20 cellular contexts compared by ENCODE assay signal in genomic region chr4:184794470-184794869, GRCh38.
"Had no signal": no experiment of that assay in that cellular context is flagged by ENCODE, and none has a peak within 500 bp of the region (broad histone marks: within the 10 kb centered on the region; RNA-seq: fewer than 3 reads in every experiment).

No MANE protein-coding gene starts in this region.

- H3K9me3 Mint-ChIP-seq: stimulated activated naive CD8-positive, alpha-beta T cell treated with anti-CD3 and anti-CD28 coated beads, Interleukin-15, Interleukin-2, amounts not matched to agents 100 ng/mL and 50 ng/mL, for 24 hours; T-cell had no signal

- H3K27me3 ChIP-seq: adrenal gland, cardiac muscle cell, heart right ventricle, sigmoid colon, suprapubic skin, transverse colon had no signal

- H3K9me3 ChIP-seq: adrenal gland, heart right ventricle, lower lobe of right lung, mucosa of descending colon, sigmoid colon, suprapubic skin, transverse colon had no signal

- H3K4me2 ChIP-seq: smooth muscle cell had no signal

- H3K4me3 Mint-ChIP-seq: activated naive CD8-positive, alpha-beta T cell; stimulated activated naive CD8-positive, alpha-beta T cell treated with anti-CD3 and anti-CD28 coated beads, Interleukin-15, Interleukin-2, amounts not matched to agents 100 ng/mL and 50 ng/mL, for 24 hours; T-cell had no signal

- H3K36me3 ChIP-seq: cardiac muscle cell, transverse colon had no signal

- DNase-seq: activated CD4-positive, alpha-beta T cell treated with anti-CD3 and anti-CD28 coated beads for 1 hour; activated CD4-positive, alpha-beta T cell treated with anti-CD3 and anti-CD28 coated beads, Interleukin-2, amount 50 U/mL, for 1 hour; activated T-cell treated with anti-CD3 and anti-CD28 coated beads, Interleukin-2, amount 50 U/mL, for 1 hour; adrenal gland; heart right ventricle; kidney; lower lobe of right lung; mesendoderm; mucosa of descending colon; posterior cingulate gyrus; retina; sigmoid colon; stimulated activated CD4-positive, alpha-beta T cell treated with anti-CD3 and anti-CD28 coated beads, Interleukin-4, amount 100 ng/mL, for 24 hours; T-cell; transverse colon had no signal

- H3K27ac Mint-ChIP-seq: activated naive CD8-positive, alpha-beta T cell; stimulated activated naive CD8-positive, alpha-beta T cell treated with anti-CD3 and anti-CD28 coated beads, Interleukin-15, Interleukin-2, amounts not matched to agents 100 ng/mL and 50 ng/mL, for 24 hours; T-cell had no signal

- H3K27ac ChIP-seq: adrenal gland, cardiac muscle cell, lower lobe of right lung, suprapubic skin, transverse colon had no signal

- H3K4me3 ChIP-seq: adrenal gland, cardiac muscle cell, heart right ventricle, lower lobe of right lung, mucosa of descending colon, sigmoid colon, smooth muscle cell, suprapubic skin, transverse colon had no signal

- H3K4me1 ChIP-seq: adrenal gland, transverse colon had no signal

- H3K27me3 Mint-ChIP-seq: activated naive CD8-positive, alpha-beta T cell; T-cell had no signal
